24 cellular contexts compared by ENCODE assay signal in the genomic region with DNA sequence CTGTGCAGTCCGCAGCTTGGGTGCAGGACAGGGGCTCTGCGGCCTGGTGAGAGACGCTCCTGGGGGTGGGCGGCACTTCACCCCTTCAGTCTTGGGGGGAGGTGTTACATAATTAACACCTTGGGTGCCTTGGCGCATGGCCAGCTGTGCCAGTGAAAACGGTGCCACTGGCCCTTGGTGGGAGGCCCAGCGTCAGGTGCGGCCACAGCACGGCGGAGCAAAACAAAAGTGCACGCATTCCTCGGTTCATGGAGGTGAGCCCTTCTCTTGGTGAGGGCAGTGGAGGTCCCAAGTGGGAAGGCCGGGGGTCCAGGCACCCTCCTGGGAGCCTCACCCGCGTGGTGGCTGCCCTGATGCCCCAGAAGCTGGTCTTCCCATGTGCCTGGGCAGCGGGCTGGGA.
DNase-seq lines count a peak whose midpoint lies in the region; ATAC-seq, FAIRE-seq and TF ChIP-seq lines count a peak whose summit lies in the region.
"Had no signal": no experiment of that assay in that cellular context is flagged by ENCODE, and none has a peak within 500 bp of the region (broad histone marks: within the 10 kb centered on the region; RNA-seq: fewer than 3 reads in every experiment).

No MANE protein-coding gene starts in this region.

- no peak overlapping the region for H4K5ac ChIP-seq in H1 (ENCODE audit: insufficient read length, low read depth, low read length)

- H2BK120ac ChIP-seq in H1 (replicated peaks; ENCODE audit: low read depth, low read length): no peak overlapping the region

- no peaks in the 10 kb centered on the region; a peak in 1 of 22 replicates for H4K20me1 ChIP-seq in BLaER1 treated with 17β-estradiol and CSF1 and Interleukin-3, amounts not matched to agents 10 nM and 100 nM
- H4K20me1 ChIP-seq in H1 (replicated peaks in 1 of 2; ENCODE audit: control insufficient read depth in 1 of 2, insufficient read depth in 2 of 2, low read length in 2 of 2): peaks cover 0 to 5% of the 10 kb centered on the region in 2 experiments

- H3K27ac ChIP-seq in BLaER1 treated with 17β-estradiol and CSF1 and Interleukin-3, amounts not matched to agents 10 nM and 100 nM: peak overlapping the region in 4 of 11 experiments; percentile 20 to 41 (median 37); a peak in 5 of 22 replicates
- no peak overlapping the region for H3K27ac ChIP-seq in H1 (ENCODE audit: low read depth, low read length)
- H3K27ac ChIP-seq: A549, C4-2B had no signal

- H3K27me3 ChIP-seq in BLaER1 treated with 17β-estradiol and CSF1 and Interleukin-3, amounts not matched to agents 10 nM and 100 nM: 0 out of 22 replicates have a peak, but pooled peaks cover 0 to 7% (median 0%) of the 10 kb centered on the region in 11 experiments
- no peaks in the 10 kb centered on the region for H3K27me3 ChIP-seq in H1 (replicated peaks in 1 of 4; ENCODE audit: control insufficient read depth in 3 of 4, extremely low read depth in 1 of 4, insufficient read depth in 3 of 4, low read length in 3 of 4)

- TF ChIP-seq RAD21 in H1 (IDR thresholded peaks at IDR 0.05 in 1 of 2, conservative IDR thresholded peaks at IDR 0.05 in 1 of 2; ENCODE audit: low read depth in 2 of 2, low read length in 2 of 2): no peak

- POLR2A ChIA-PET in H1 (lab: Charles Lee; ENCODE audit: partially characterized antibody): interaction anchor here (2.5 kb wide), 1 partner anchor 22 kb away, joined by 9 read pairs; no protein-coding TSS in a partner anchor

- peaks cover 36 to 95% (median 79%) of the 10 kb centered on the region in 10 experiments for H3K4me1 ChIP-seq in BLaER1 treated with 17β-estradiol and CSF1 and Interleukin-3, amounts not matched to agents 10 nM and 100 nM
- H3K4me1 ChIP-seq in H1 (replicated peaks in 1 of 4; ENCODE audit: control insufficient read depth in 3 of 4, insufficient read depth in 4 of 4, low read length in 3 of 4): peaks cover 0 to 2% (median 0%) of the 10 kb centered on the region in 4 experiments; a peak in 2 of 7 replicates

- no peak overlapping the region for H2AK5ac ChIP-seq in H1 (ENCODE audit: low read depth, low read length)

- no peaks in the 10 kb centered on the region for H3K23me2 ChIP-seq in H1 (ENCODE audit: low read depth, low read length)

- H3K36me3 ChIP-seq in BLaER1 treated with 17β-estradiol and CSF1 and Interleukin-3, amounts not matched to agents 10 nM and 100 nM: no peaks in the 10 kb centered on the region
- no peaks in the 10 kb centered on the region for H3K36me3 ChIP-seq in H1 (ENCODE audit: control insufficient read depth in 2 of 4, insufficient read depth in 4 of 4, low read length in 3 of 4)
- H3K36me3 ChIP-seq: BE2C had no signal

- no peaks in the 10 kb centered on the region for H3K79me2 ChIP-seq in H1 (ENCODE audit: control insufficient read depth in 1 of 2, insufficient read depth in 2 of 2, low read length in 2 of 2)

- no peak for ATAC-seq in GM21737 (IDR thresholded peaks at IDR 0.05; ENCODE audit: unreplicated experiment)
- ATAC-seq: CD8-positive, alpha-beta T cell; GM12878 had no signal

- H2AFZ ChIP-seq in H1 (ENCODE audit: low read length): no peak overlapping the region

- H2BK20ac ChIP-seq in H1 (ENCODE audit: low read length): no peak overlapping the region

- CTCF ChIA-PET in H1 (lab: Charles Lee; ENCODE audit: partially characterized antibody): interaction anchor here (0.8 to 2.3 kb wide), 8 partner anchors 12 to 227 kb away, joined by 3 to 8 read pairs (median 6); no protein-coding TSS in a partner anchor

- H2BK12ac ChIP-seq in H1 (ENCODE audit: low read depth, low read length): no peak overlapping the region

- H3K18ac ChIP-seq in H1 (ENCODE audit: extremely low read depth, low read length): no peak overlapping the region

- WGBS in H1 (ENCODE audit: extremely low coverage in 1 of 2, insufficient coverage in 1 of 2, insufficient read length in 1 of 2, insufficient replicate concordance in 2 of 2, low coverage in 1 of 2, low lambda C conversion rate in 2 of 2, missing lambda C conversion rate in 1 of 2), 2 experiments: 85% methylated on average over 13 of the region's 16 CpGs; no CpG with 5 or more reads in 1 of the 2 experiments

- peaks cover 2% of the 10 kb centered on the region; the same call in 1 of the 2 replicates for H3K79me1 ChIP-seq in H1 (ENCODE audit: low read depth, low read length)

- H2BK5ac ChIP-seq in H1 (ENCODE audit: low read depth, low read length): no peak overlapping the region

- no peak overlapping the region for H2BK15ac ChIP-seq in H1 (ENCODE audit: low read length)

- H3K4ac ChIP-seq in H1 (replicated peaks; ENCODE audit: insufficient read length, low read depth, low read length): no peak overlapping the region

- DNase-seq in NCI-H69 (lab: John Stamatoyannopoulos, UW): peak; percentile 63
- DNase-seq in H1 (ENCODE audit: low read depth in 1 of 2, low spot score in 2 of 2): no peak
- DNase-seq in urothelium cell line (ENCODE audit: low spot score): no peak
- DNase-seq in activated naive CD4-positive, alpha-beta T cell treated with Interleukin-2 at 50 U/mL for 16 hours: no peak
- no peak for DNase-seq in frontal cortex (ENCODE audit: low spot score in 2 of 2)
- DNase-seq: 8988T; ACHN; AML-193; BE2C; CD4-positive, CD25-positive, alpha-beta regulatory T cell; CD8-positive, alpha-beta T cell; DMS 273 treated with DMSO at 0.1 percent for 48 hours; DMS79; EL; GDM1; GOT3; HCEC 1CT had no signal

- H4K91ac ChIP-seq in H1 (replicated peaks; ENCODE audit: insufficient read length, low read length): no peak overlapping the region

- no peak for FAIRE-seq in H1 (lab: Jason Lieb, UNC)
- FAIRE-seq in urothelium cell line (lab: Jason Lieb, UNC): peak; percentile 9
- no peak for FAIRE-seq in frontal cortex (lab: Jason Lieb, UNC)
- FAIRE-seq: A549, D721Med, GM12878, GM18507 had no signal

- H4K8ac ChIP-seq in H1 (ENCODE audit: extremely low read depth, insufficient read depth, low read length): peak overlapping the region; percentile 57; the same call in 1 of the 2 replicates

- H3K4me2 ChIP-seq in BLaER1 treated with 17β-estradiol and CSF1 and Interleukin-3, amounts not matched to agents 10 nM and 100 nM: peak overlapping the region; percentile 40 to 99 (median 94); a peak in 21 of 22 replicates
- H3K4me2 ChIP-seq in H1 (ENCODE audit: insufficient read depth in 1 of 2, low read depth in 2 of 2, low read length in 2 of 2): no peak overlapping the region
- H3K4me2 ChIP-seq: A549 had no signal

- no peak for TF ChIP-seq POLR2A in H1 (IDR thresholded peaks at IDR 0.05; ENCODE audit: control extremely low read depth in 1 of 2, low read depth in 2 of 2, low read length in 2 of 2)

- no peak overlapping the region for H3K14ac ChIP-seq in H1 (ENCODE audit: insufficient read length)

- no peak overlapping the region for H3K56ac ChIP-seq in H1 (replicated peaks; ENCODE audit: insufficient read length, low read depth, low read length)

- H3K9me3 ChIP-seq in BLaER1 treated with 17β-estradiol and CSF1 and Interleukin-3, amounts not matched to agents 10 nM and 100 nM (replicated peaks in 1 of 11): no peaks in the 10 kb centered on the region
- H3K9me3 ChIP-seq in H1 (ENCODE audit: insufficient read depth in 2 of 2, low read depth in 1 of 2, low read length in 1 of 2): no peaks in the 10 kb centered on the region
- H3K9me3 ChIP-seq: A549, BE2C had no signal

- no peak for TF ChIP-seq CTCF in H1 (IDR thresholded peaks at IDR 0.05; ENCODE audit: control extremely low read depth in 1 of 3, insufficient read depth in 1 of 3, low read depth in 1 of 3, low read length in 3 of 3)

- no peak for TF ChIP-seq EP300 in H1 (IDR thresholded peaks at IDR 0.05; ENCODE audit: borderline replicate concordance in 1 of 2, low read depth in 2 of 2, low read length in 2 of 2)

- peak overlapping the region in 4 of 11 experiments; percentile 37 to 52 (median 42); a peak in 5 of 22 replicates for H3K9ac ChIP-seq in BLaER1 treated with 17β-estradiol and CSF1 and Interleukin-3, amounts not matched to agents 10 nM and 100 nM
- H3K9ac ChIP-seq in H1 (replicated peaks in 1 of 4; ENCODE audit: extremely low read depth in 1 of 4, low read depth in 3 of 4, low read length in 3 of 4): no peak overlapping the region

- 0 out of 20 replicates have a peak overlapping the region, but pooled peaks of 1 of the 10 experiments have one; percentile 4 for H3K4me3 ChIP-seq in BLaER1 treated with 17β-estradiol and CSF1 and Interleukin-3, amounts not matched to agents 10 nM and 100 nM
- H3K4me3 ChIP-seq in H1 (ENCODE audit: extremely low read depth in 1 of 4, insufficient read depth in 2 of 4, low read depth in 3 of 4, low read length in 4 of 4): no peak overlapping the region
- H3K4me3 ChIP-seq: A549, GM12878 had no signal

- no peak overlapping the region for H3K23ac ChIP-seq in H1 (ENCODE audit: insufficient read length)

TF ChIP-seq in H1, 55 proteins besides CTCF, POLR2A, EP300 and RAD21 (continues in another document):
- TF ChIP-seq GABPA (IDR thresholded peaks at IDR 0.05; ENCODE audit: borderline replicate concordance, insufficient read depth, low read length) (no peak), CHD1 (IDR thresholded peaks at IDR 0.05; ENCODE audit: low read depth, low read length) (no peak), KDM1A (IDR thresholded peaks at IDR 0.05; ENCODE audit: borderline replicate concordance, low read length) (no peak), SIN3A (conservative IDR thresholded peaks at IDR 0.05 in 1 of 2, IDR thresholded peaks at IDR 0.05 in 1 of 2; ENCODE audit: low read depth in 1 of 2, low read length in 2 of 2) (no peak), YY1 (IDR thresholded peaks at IDR 0.05; ENCODE audit: low read depth, low read length) (no peak), SP1 (IDR thresholded peaks at IDR 0.05; ENCODE audit: low read depth, low read length) (no peak), JUND (IDR thresholded peaks at IDR 0.05; ENCODE audit: low read length) (no peak), KDM4A (IDR thresholded peaks at IDR 0.05; ENCODE audit: low read depth, low read length, severe bottlenecking) (no peak), CBX5 (IDR thresholded peaks at IDR 0.05; ENCODE audit: low read depth, low read length) (no peak), SRF (IDR thresholded peaks at IDR 0.05; ENCODE audit: low read depth, low read length) (no peak), CHD2 (IDR thresholded peaks at IDR 0.05; ENCODE audit: low read length) (no peak), GTF2F1 (IDR thresholded peaks at IDR 0.05; ENCODE audit: borderline replicate concordance, low read depth, low read length) (no peak)
- TF ChIP-seq, protein P1, sequence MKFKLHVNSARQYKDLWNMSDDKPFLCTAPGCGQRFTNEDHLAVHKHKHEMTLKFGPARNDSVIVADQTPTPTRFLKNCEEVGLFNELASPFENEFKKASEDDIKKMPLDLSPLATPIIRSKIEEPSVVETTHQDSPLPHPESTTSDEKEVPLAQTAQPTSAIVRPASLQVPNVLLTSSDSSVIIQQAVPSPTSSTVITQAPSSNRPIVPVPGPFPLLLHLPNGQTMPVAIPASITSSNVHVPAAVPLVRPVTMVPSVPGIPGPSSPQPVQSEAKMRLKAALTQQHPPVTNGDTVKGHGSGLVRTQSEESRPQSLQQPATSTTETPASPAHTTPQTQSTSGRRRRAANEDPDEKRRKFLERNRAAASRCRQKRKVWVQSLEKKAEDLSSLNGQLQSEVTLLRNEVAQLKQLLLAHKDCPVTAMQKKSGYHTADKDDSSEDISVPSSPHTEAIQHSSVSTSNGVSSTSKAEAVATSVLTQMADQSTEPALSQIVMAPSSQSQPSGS (IDR thresholded peaks at IDR 0.05; ENCODE audit: low read length): no peak

Comparison
In these comparisons a context has a peak if more than half of its experiments do, and no peak if none do; other contexts are left out.
1. H3K4me2 ChIP-seq: peak in BLaER1 treated with 17β-estradiol and CSF1 and Interleukin-3, amounts not matched to agents 10 nM and 100 nM (11 of 11); none in H1 (0 of 2).